16 cellular contexts compared by ENCODE assay signal in the genomic region with DNA sequence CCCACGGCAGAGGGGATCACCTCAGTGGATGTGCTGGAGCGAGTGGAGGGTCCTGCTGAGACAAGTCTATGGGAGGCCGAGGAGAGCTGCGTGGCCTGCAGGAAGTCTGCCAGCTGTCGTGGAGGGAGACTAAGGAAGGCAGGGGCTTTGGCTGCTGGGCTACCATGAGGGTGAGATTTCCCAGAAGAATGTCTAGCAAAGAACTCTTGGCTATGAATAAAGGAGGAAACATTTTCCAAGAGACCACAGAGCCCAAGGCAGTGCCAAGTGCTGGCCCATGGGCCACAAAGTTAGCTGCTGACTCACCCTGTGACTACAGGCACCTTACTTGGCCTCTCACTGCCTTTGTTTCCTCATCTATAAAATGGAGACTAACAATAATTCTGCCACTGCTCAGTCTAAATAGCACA.
DNase-seq lines count a peak whose midpoint lies in the region; ATAC-seq and TF ChIP-seq lines count a peak whose summit lies in the region.
"Had no signal": no experiment of that assay in that cellular context is flagged by ENCODE, and none has a peak within 500 bp of the region (broad histone marks: within the 10 kb centered on the region; RNA-seq: fewer than 3 reads in every experiment).

No MANE protein-coding gene starts in this region.

- H3K79me2 ChIP-seq in SK-N-SH (ENCODE audit: insufficient read depth) (no peaks in the 10 kb centered on the region), smooth muscle cell (ENCODE audit: low read depth) (no peaks in the 10 kb centered on the region)
- H3K79me2 ChIP-seq: parathyroid adenoma had no signal

- H3K27me3 ChIP-seq in SK-N-SH (ENCODE audit: insufficient read depth) (no peaks in the 10 kb centered on the region), smooth muscle cell (ENCODE audit: low read depth) (no peaks in the 10 kb centered on the region), lower lobe of right lung (ENCODE audit: low read depth) (no peaks in the 10 kb centered on the region), HAP-1 (ENCODE audit: low read depth) (no peaks in the 10 kb centered on the region)
- H3K27me3 ChIP-seq: esophagus squamous epithelium had no signal

- no peak for TF ChIP-seq RAD21 in SK-N-SH (IDR thresholded peaks at IDR 0.05; ENCODE audit: low read length)

- H4K20me1 ChIP-seq in SK-N-SH (ENCODE audit: insufficient read depth) = no peaks in the 10 kb centered on the region
- no peaks in the 10 kb centered on the region for H4K20me1 ChIP-seq in smooth muscle cell (ENCODE audit: low read depth)

- TF ChIP-seq EP300 in SK-N-SH (IDR thresholded peaks at IDR 0.05; ENCODE audit: borderline replicate concordance in 1 of 2, low read depth in 1 of 2, low read length in 1 of 2) = peak in 1 of 2 experiments; percentile 97; a peak in 2 of 4 replicates

- in situ Hi-C loops in HAP-1 (cut with MboI; ENCODE audit: low sequenced_read_pairs) = no loop called here

- H3K27ac Mint-ChIP-seq in activated CD8-positive, alpha-beta T cell treated with anti-CD3 and anti-CD28 coated beads, Interleukin-2, amount 10 ng/mL, durations not matched to agents 7 days and 5 days = peak overlapping the region; percentile 29
- H3K27ac Mint-ChIP-seq in activated CD8-positive, alpha-beta T cell treated with anti-CD3 and anti-CD28 coated beads for 36 hours = no peak overlapping the region
- peak overlapping the region; percentile 83 for H3K27ac Mint-ChIP-seq in stimulated activated effector memory CD8-positive, alpha-beta T cell treated with anti-CD3 and anti-CD28 coated beads, Interleukin-12 subunit alpha, Interleukin-12 subunit beta, amount 100 ng/mL, for 72 hours

- H3K9me3 ChIP-seq in SK-N-SH (no peaks in the 10 kb centered on the region), smooth muscle cell (replicated peaks; ENCODE audit: low read depth) (no peaks in the 10 kb centered on the region), lower lobe of right lung (no peaks in the 10 kb centered on the region), HAP-1 (no peaks in the 10 kb centered on the region)
- H3K9me3 ChIP-seq: esophagus squamous epithelium had no signal

- peak overlapping the region in 1 of 2 experiments; percentile 76; a peak in 2 of 4 replicates for H3K27ac ChIP-seq in SK-N-SH (ENCODE audit: low read depth in 2 of 2, low read length in 1 of 2)
- no peak overlapping the region for H3K27ac ChIP-seq in smooth muscle cell (ENCODE audit: low read depth)
- no peak overlapping the region for H3K27ac ChIP-seq in lower lobe of right lung
- H3K27ac ChIP-seq: esophagus squamous epithelium, parathyroid adenoma, VCaP had no signal

- DNase-seq in activated CD8-positive, alpha-beta T cell treated with anti-CD3 and anti-CD28 coated beads, Interleukin-2, amount 10 ng/mL, durations not matched to agents 7 days and 5 days = no peak
- no peak for DNase-seq in activated CD8-positive, alpha-beta T cell treated with anti-CD3 and anti-CD28 coated beads for 36 hours
- DNase-seq in SK-N-SH (no peak), fibroblast of peridontal ligament (ENCODE audit: extremely low read depth) (peak; percentile 93), smooth muscle cell (lab: John Stamatoyannopoulos, UW; ENCODE audit: unreplicated experiment) (no peak), lower lobe of right lung (no peak), HAP-1 (ENCODE audit: low spot score in 2 of 2) (no peak)
- DNase-seq in stimulated activated effector memory CD8-positive, alpha-beta T cell treated with anti-CD3 and anti-CD28 coated beads, Interleukin-12 subunit alpha, Interleukin-12 subunit beta, amount 100 ng/mL, for 72 hours (ENCODE audit: low spot score in 2 of 2) = no peak
- DNase-seq: activated T-cell treated with anti-CD3 and anti-CD28 coated beads for 4 hours, DMS79 treated with DMSO at 0.1 percent for 48 hours, esophagus squamous epithelium, NCI-H2171, RPMI8226 had no signal

- POLR2A ChIA-PET in activated CD8-positive, alpha-beta T cell treated with anti-CD3 and anti-CD28 coated beads, Interleukin-2, amount 10 ng/mL, durations not matched to agents 7 days and 5 days (lab: Charles Lee) = interaction anchor here (1.8 kb wide), 1 partner anchor 17 kb away, joined by 5 read pairs; no protein-coding TSS in a partner anchor
- POLR2A ChIA-PET in activated CD8-positive, alpha-beta T cell treated with anti-CD3 and anti-CD28 coated beads for 36 hours (lab: Charles Lee) = interaction anchor here (0.5 kb wide), 1 partner anchor 291 kb away, joined by 3 read pairs; no protein-coding TSS in a partner anchor
- POLR2A ChIA-PET in SK-N-SH (lab: Yijun Ruan, JAX) = no interaction called here

- no peak overlapping the region for H3K4me3 ChIP-seq in SK-N-SH (ENCODE audit: low read depth in 2 of 2, low read length in 1 of 2)
- H3K4me3 ChIP-seq in smooth muscle cell = no peak overlapping the region
- no peak overlapping the region for H3K4me3 ChIP-seq in lower lobe of right lung
- no peak overlapping the region for H3K4me3 ChIP-seq in HAP-1
- H3K4me3 ChIP-seq: esophagus squamous epithelium had no signal

- H3K4me1 Mint-ChIP-seq in activated CD8-positive, alpha-beta T cell treated with anti-CD3 and anti-CD28 coated beads, Interleukin-2, amount 10 ng/mL, durations not matched to agents 7 days and 5 days (ENCODE audit: low read depth) = peaks cover 44% of the 10 kb centered on the region
- peaks cover 22% of the 10 kb centered on the region for H3K4me1 Mint-ChIP-seq in activated CD8-positive, alpha-beta T cell treated with anti-CD3 and anti-CD28 coated beads for 36 hours (ENCODE audit: low read depth)
- peaks cover 51% of the 10 kb centered on the region for H3K4me1 Mint-ChIP-seq in stimulated activated effector memory CD8-positive, alpha-beta T cell treated with anti-CD3 and anti-CD28 coated beads, Interleukin-12 subunit alpha, Interleukin-12 subunit beta, amount 100 ng/mL, for 72 hours

- H2AFZ ChIP-seq in SK-N-SH (ENCODE audit: low read depth) (no peak overlapping the region), smooth muscle cell (ENCODE audit: low read depth) (no peak overlapping the region)
- H2AFZ ChIP-seq: parathyroid adenoma had no signal

- ATAC-seq in activated CD8-positive, alpha-beta T cell treated with anti-CD3 and anti-CD28 coated beads, Interleukin-2, amount 10 ng/mL, durations not matched to agents 7 days and 5 days = no peak
- no peak for ATAC-seq in activated CD8-positive, alpha-beta T cell treated with anti-CD3 and anti-CD28 coated beads for 36 hours
- ATAC-seq in stimulated activated effector memory CD8-positive, alpha-beta T cell treated with anti-CD3 and anti-CD28 coated beads, Interleukin-12 subunit alpha, Interleukin-12 subunit beta, amount 100 ng/mL, for 72 hours = no peak
- ATAC-seq in lower lobe of right lung = no peak

- no peaks in the 10 kb centered on the region for H3K36me3 ChIP-seq in SK-N-SH (replicated peaks in 1 of 2; ENCODE audit: control insufficient read depth in 1 of 2, insufficient read depth in 2 of 2, low read length in 1 of 2)
- no peaks in the 10 kb centered on the region for H3K36me3 ChIP-seq in smooth muscle cell (ENCODE audit: low read depth)
- H3K36me3 ChIP-seq in lower lobe of right lung = no peaks in the 10 kb centered on the region
- H3K36me3 ChIP-seq in HAP-1 (replicated peaks) = no peaks in the 10 kb centered on the region
- H3K36me3 ChIP-seq: esophagus squamous epithelium had no signal

- peaks cover 3% of the 10 kb centered on the region for H3K36me3 Mint-ChIP-seq in activated CD8-positive, alpha-beta T cell treated with anti-CD3 and anti-CD28 coated beads, Interleukin-2, amount 10 ng/mL, durations not matched to agents 7 days and 5 days (ENCODE audit: low read depth)
- H3K36me3 Mint-ChIP-seq in activated CD8-positive, alpha-beta T cell treated with anti-CD3 and anti-CD28 coated beads for 36 hours (ENCODE audit: low read depth) = peaks cover under 1% of the 10 kb centered on the region
- peaks cover 11% of the 10 kb centered on the region for H3K36me3 Mint-ChIP-seq in stimulated activated effector memory CD8-positive, alpha-beta T cell treated with anti-CD3 and anti-CD28 coated beads, Interleukin-12 subunit alpha, Interleukin-12 subunit beta, amount 100 ng/mL, for 72 hours
- H3K36me3 Mint-ChIP-seq: brain had no signal

- peak overlapping the region; percentile 43 for H3K4me2 ChIP-seq in SK-N-SH
- no peak overlapping the region for H3K4me2 ChIP-seq in smooth muscle cell

- CTCF ChIA-PET in activated CD8-positive, alpha-beta T cell treated with anti-CD3 and anti-CD28 coated beads, Interleukin-2, amount 10 ng/mL, durations not matched to agents 7 days and 5 days (lab: Charles Lee) = interaction anchor here (2.4 to 4.8 kb wide), 2 partner anchors 17 to 63 kb away, joined by 7 to 27 read pairs; no protein-coding TSS in a partner anchor
- CTCF ChIA-PET in activated CD8-positive, alpha-beta T cell treated with anti-CD3 and anti-CD28 coated beads for 36 hours (lab: Charles Lee) = no interaction called here
- CTCF ChIA-PET in SK-N-SH (lab: Yijun Ruan, JAX) = interaction anchor here (1.4 kb wide), 1 partner anchor 34 kb away, joined by 3 read pairs; no protein-coding TSS in a partner anchor

- H3K9me3 Mint-ChIP-seq in activated CD8-positive, alpha-beta T cell treated with anti-CD3 and anti-CD28 coated beads, Interleukin-2, amount 10 ng/mL, durations not matched to agents 7 days and 5 days (ENCODE audit: insufficient read depth) = no peaks in the 10 kb centered on the region
- H3K9me3 Mint-ChIP-seq in activated CD8-positive, alpha-beta T cell treated with anti-CD3 and anti-CD28 coated beads for 36 hours = no peaks in the 10 kb centered on the region
- H3K9me3 Mint-ChIP-seq in stimulated activated effector memory CD8-positive, alpha-beta T cell treated with anti-CD3 and anti-CD28 coated beads, Interleukin-12 subunit alpha, Interleukin-12 subunit beta, amount 100 ng/mL, for 72 hours = no peaks in the 10 kb centered on the region
- H3K9me3 Mint-ChIP-seq: brain had no signal

- no peaks in the 10 kb centered on the region for H3K9me2 ChIP-seq in SK-N-SH

- 47% methylated on average over 4 of the region's 5 CpGs for WGBS in SK-N-SH (ENCODE audit: low lambda C conversion rate)
- 65% methylated on average over 5 of the region's 5 CpGs for WGBS in smooth muscle cell (ENCODE audit: low lambda C conversion rate)

- H3K4me1 ChIP-seq in SK-N-SH (ENCODE audit: control insufficient read depth in 1 of 2, insufficient read depth in 2 of 2, low read depth in 1 of 2, low read length in 1 of 2) (peaks cover 9 to 24% of the 10 kb centered on the region in 2 experiments; a peak in 3 of 4 replicates), smooth muscle cell (ENCODE audit: low read depth) (peaks cover 7% of the 10 kb centered on the region), lower lobe of right lung (peaks cover 12% of the 10 kb centered on the region), HAP-1 (no peaks in the 10 kb centered on the region)
- H3K4me1 ChIP-seq: parathyroid adenoma had no signal

- no peak for TF ChIP-seq CTCF in activated CD8-positive, alpha-beta T cell treated with anti-CD3 and anti-CD28 coated beads for 36 hours (IDR thresholded peaks at IDR 0.05)
- TF ChIP-seq CTCF in SK-N-SH (IDR thresholded peaks at IDR 0.05) (no peak), smooth muscle cell (IDR thresholded peaks at IDR 0.05; ENCODE audit: borderline replicate concordance, insufficient read depth, poor library complexity, severe bottlenecking) (no peak), lower lobe of right lung (IDR thresholded peaks at IDR 0.05) (no peak)

- no peaks in the 10 kb centered on the region for H3K27me3 Mint-ChIP-seq in activated CD8-positive, alpha-beta T cell treated with anti-CD3 and anti-CD28 coated beads, Interleukin-2, amount 10 ng/mL, durations not matched to agents 7 days and 5 days (ENCODE audit: low read depth)
- peaks cover 2% of the 10 kb centered on the region for H3K27me3 Mint-ChIP-seq in activated CD8-positive, alpha-beta T cell treated with anti-CD3 and anti-CD28 coated beads for 36 hours

- H3K9ac ChIP-seq in SK-N-SH (peak overlapping the region; percentile 46; the same call in 1 of the 2 replicates), smooth muscle cell (ENCODE audit: low read depth) (no peak overlapping the region)
- H3K9ac ChIP-seq: parathyroid adenoma had no signal

- H3F3A ChIP-seq in SK-N-SH (replicated peaks; ENCODE audit: insufficient read depth) = peaks cover 8% of the 10 kb centered on the region
- H3F3A ChIP-seq in smooth muscle cell (ENCODE audit: low read depth) = no peaks in the 10 kb centered on the region

- H3K4me3 Mint-ChIP-seq in activated CD8-positive, alpha-beta T cell treated with anti-CD3 and anti-CD28 coated beads, Interleukin-2, amount 10 ng/mL, durations not matched to agents 7 days and 5 days = no peak overlapping the region
- no peak overlapping the region for H3K4me3 Mint-ChIP-seq in activated CD8-positive, alpha-beta T cell treated with anti-CD3 and anti-CD28 coated beads for 36 hours
- no peak overlapping the region for H3K4me3 Mint-ChIP-seq in stimulated activated effector memory CD8-positive, alpha-beta T cell treated with anti-CD3 and anti-CD28 coated beads, Interleukin-12 subunit alpha, Interleukin-12 subunit beta, amount 100 ng/mL, for 72 hours
- H3K4me3 Mint-ChIP-seq: brain had no signal

- intact Hi-C loops in activated CD8-positive, alpha-beta T cell treated with anti-CD3 and anti-CD28 coated beads for 36 hours (cut with micrococcal nuclease) = no loop called here
- intact Hi-C loops in lower lobe of right lung (cut with DNase I) = no loop called here
